ENCODE assay signal across 25 cellular contexts in genomic region chr5:67771791-67772190, GRCh38.
"Had no signal": no experiment of that assay in that cellular context is flagged by ENCODE, and none has a peak within 500 bp of the region (broad histone marks: within the 10 kb centered on the region; RNA-seq: fewer than 3 reads in every experiment).

No MANE protein-coding gene starts in this region.

- H3K36me3 ChIP-seq: cardiac muscle cell, SJSA1 had no signal

- H3K4me1 ChIP-seq: SJSA1 had no signal

- H3K27ac Mint-ChIP-seq: activated naive CD8-positive, alpha-beta T cell; T-helper 1 cell treated with Interleukin-12 subunit alpha and Interleukin-12 subunit beta and Interleukin-4 antibody, amounts not matched to agents 30 μg/mL and 1 μg/mL, for 36 hours had no signal

- H3K9me3 ChIP-seq: SJSA1 had no signal

- ATAC-seq: activated T-cell treated with anti-CD3 and anti-CD28 coated beads, Interleukin-2, amount 50 U/mL, for 4 hours; K562; Right ventricle myocardium inferior; SK-N-SH treated with all-trans-retinoic acid at 6 μM for 48 hours had no signal

- H3K27ac ChIP-seq: cardiac muscle cell, SJSA1 had no signal

- H3K4me3 ChIP-seq: cardiac muscle cell, K562, SJSA1 had no signal

- H3K9me3 Mint-ChIP-seq: activated T-cell treated with anti-CD3 and anti-CD28 coated beads, Interleukin-2, amount 50 U/mL, for 4 hours; T-helper 1 cell treated with Interleukin-12 subunit alpha and Interleukin-12 subunit beta and Interleukin-4 antibody, amounts not matched to agents 30 μg/mL and 1 μg/mL, for 36 hours had no signal

- H3K36me3 Mint-ChIP-seq: activated naive CD8-positive, alpha-beta T cell; brain had no signal

- DNase-seq: activated CD4-positive, alpha-beta T cell treated with anti-CD3 and anti-CD28 coated beads for 48 hours; activated CD4-positive, alpha-beta T cell treated with anti-CD3 and anti-CD28 coated beads, Interleukin-2, amount 50 U/mL, for 4 hours; activated CD4-positive, CD25-positive, alpha-beta regulatory T cell treated with anti-CD3 and anti-CD28 coated beads, Interleukin-2, amount 50 U/mL, for 72 hours; activated effector memory CD4-positive, alpha-beta T cell treated with anti-CD3 and anti-CD28 coated beads, Interleukin-2, amount 50 U/mL, for 16 hours; activated naive CD4-positive, alpha-beta T cell treated with Interleukin-2 at 50 U/mL for 16 hours; activated T-cell treated with anti-CD3 and anti-CD28 coated beads, Interleukin-2, amount 50 U/mL, for 4 hours; amygdala; Karpas-422; NCI-H1105 treated with DMSO at 0.1 percent for 48 hours; NCI-H1436 treated with DMSO at 0.1 percent for 48 hours; NCI-H187 treated with DMSO at 0.1 percent for 48 hours; NCI-H2081 treated with DMSO at 0.1 percent for 48 hours; NCI-H446 treated with DMSO at 0.1 percent for 48 hours; NCI-H524 treated with DMSO at 0.1 percent for 48 hours; NCI-H82; RPMI8226; SW 1271 had no signal

- H3K27me3 ChIP-seq: cardiac muscle cell, SJSA1 had no signal

- H3K27me3 Mint-ChIP-seq: activated naive CD8-positive, alpha-beta T cell had no signal

- H3K4me3 Mint-ChIP-seq: activated naive CD8-positive, alpha-beta T cell; activated T-cell treated with anti-CD3 and anti-CD28 coated beads, Interleukin-2, amount 50 U/mL, for 4 hours; brain; T-helper 1 cell treated with Interleukin-12 subunit alpha and Interleukin-12 subunit beta and Interleukin-4 antibody, amounts not matched to agents 30 μg/mL and 1 μg/mL, for 36 hours had no signal
